ENCODE assay signal across 8 cellular contexts in the genomic region with DNA sequence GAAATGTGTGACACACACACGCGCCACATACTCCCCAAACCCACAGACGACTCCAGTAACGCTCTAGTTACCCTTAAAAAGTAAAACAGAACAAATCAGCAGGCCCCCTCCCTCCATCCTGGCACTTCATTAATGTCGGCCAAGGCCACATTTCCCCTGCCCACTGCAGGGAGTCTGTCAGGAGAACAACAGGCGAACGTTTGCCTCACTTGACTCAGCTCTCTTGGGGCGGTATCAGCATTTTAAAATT. TPM values are rescaled to one million over a fixed set of nuclear protein-coding genes. Genes with fewer than 3 reads are reported as not detected.
DNase-seq lines count a peak whose midpoint lies in the region; ATAC-seq and TF ChIP-seq lines count a peak whose summit lies in the region.

No MANE protein-coding gene starts in this region.

- POLR2A ChIA-PET in AG04449 (lab: Yijun Ruan, JAX), result no interaction called here
- POLR2A ChIA-PET in activated CD8-positive, alpha-beta T cell treated with anti-CD3 and anti-CD28 coated beads, Interleukin-2, amount 10 ng/mL, durations not matched to agents 7 days and 5 days (lab: Charles Lee), result no interaction called here

- no peaks in the 10 kb centered on the region for H3K9me3 ChIP-seq in iPS-20b (ENCODE audit: insufficient read depth, low read depth, low read length)
- no peaks in the 10 kb centered on the region for H3K9me3 ChIP-seq in thoracic aorta

- H3K4me3 Mint-ChIP-seq in activated CD8-positive, alpha-beta T cell treated with anti-CD3 and anti-CD28 coated beads, Interleukin-2, amount 10 ng/mL, durations not matched to agents 7 days and 5 days, result peak overlapping the region; percentile 72

- ATAC-seq in GM21825 (IDR thresholded peaks at IDR 0.05; ENCODE audit: unreplicated experiment), result peak; percentile 1
- no peak for ATAC-seq in activated CD8-positive, alpha-beta T cell treated with anti-CD3 and anti-CD28 coated beads, Interleukin-2, amount 10 ng/mL, durations not matched to agents 7 days and 5 days
- no peak for ATAC-seq in thoracic aorta (ENCODE audit: insufficient number of reproducible peaks, low FRiP score, low read depth)

- peaks cover 35% of the 10 kb centered on the region for H3K27me3 ChIP-seq in iPS-20b (ENCODE audit: insufficient read depth, low read length)
- no peaks in the 10 kb centered on the region for H3K27me3 ChIP-seq in thoracic aorta (replicated peaks; ENCODE audit: insufficient read depth)

- TF ChIP-seq CTCF in AG04449 (IDR thresholded peaks at IDR 0.05; ENCODE audit: insufficient read depth, low read length, missing control alignments) (no peak), thoracic aorta (IDR thresholded peaks at IDR 0.05) (no peak)

- H3K4me3 ChIP-seq in AG04449 (ENCODE audit: low read depth, low read length), result peak overlapping the region; percentile 62
- H3K4me3 ChIP-seq in iPS-20b (ENCODE audit: low read length), result peak overlapping the region; percentile 80
- H3K4me3 ChIP-seq in thoracic aorta, result peak overlapping the region; percentile 84

- peaks cover 25% of the 10 kb centered on the region for H3K4me1 Mint-ChIP-seq in activated CD8-positive, alpha-beta T cell treated with anti-CD3 and anti-CD28 coated beads, Interleukin-2, amount 10 ng/mL, durations not matched to agents 7 days and 5 days (ENCODE audit: low read depth)

- peak overlapping the region; percentile 88 for H3K9ac ChIP-seq in iPS-20b (ENCODE audit: low read depth, low read length)

- H3K27ac ChIP-seq in iPS-20b (ENCODE audit: low read length) (peak overlapping the region; percentile 20), thoracic aorta (peak overlapping the region in 1 of 2 donors; percentile 49)

- H3K36me3 Mint-ChIP-seq in activated CD8-positive, alpha-beta T cell treated with anti-CD3 and anti-CD28 coated beads, Interleukin-2, amount 10 ng/mL, durations not matched to agents 7 days and 5 days (ENCODE audit: low read depth), result no peaks in the 10 kb centered on the region

- CTCF ChIA-PET in AG04449 (lab: Yijun Ruan, JAX), result interaction anchor here (1.2 kb wide), 1 partner anchor 196 kb away, joined by 5 read pairs; no protein-coding TSS in a partner anchor
- CTCF ChIA-PET in activated CD8-positive, alpha-beta T cell treated with anti-CD3 and anti-CD28 coated beads, Interleukin-2, amount 10 ng/mL, durations not matched to agents 7 days and 5 days (lab: Charles Lee), result no interaction called here

- DNase-seq in AG04449 (ENCODE audit: low read depth, low spot score) (no peak), thoracic aorta (ENCODE audit: low spot score) (no peak), amniotic stem cell (lab: John Stamatoyannopoulos, UW) (no peak), NCI-H1436 treated with DMSO at 0.1 percent for 48 hours (lab: John Stamatoyannopoulos, UW) (no peak)
- DNase-seq in activated CD8-positive, alpha-beta T cell treated with anti-CD3 and anti-CD28 coated beads, Interleukin-2, amount 10 ng/mL, durations not matched to agents 7 days and 5 days, result no peak
- DNase-seq in stimulated activated CD4-positive, alpha-beta T cell treated with anti-CD3 and anti-CD28 coated beads, Interleukin-1b, Interleukin-23, amount 100 ng/mL, for 48 hours, result no peak

- H3K4me1 ChIP-seq in iPS-20b (ENCODE audit: insufficient read depth, low read length), result peaks cover 7% of the 10 kb centered on the region; the same call in 1 of the 2 replicates
- H3K4me1 ChIP-seq in thoracic aorta (ENCODE audit: control insufficient read depth in 1 of 2, low read depth in 2 of 2), result peaks cover 5 to 17% of the 10 kb centered on the region in 2 donors

- H3K27me3 Mint-ChIP-seq in activated CD8-positive, alpha-beta T cell treated with anti-CD3 and anti-CD28 coated beads, Interleukin-2, amount 10 ng/mL, durations not matched to agents 7 days and 5 days (ENCODE audit: low read depth), result peaks cover 56% of the 10 kb centered on the region

- no peaks in the 10 kb centered on the region for H3K36me3 ChIP-seq in iPS-20b (ENCODE audit: insufficient read depth, low read depth, low read length)
- no peaks in the 10 kb centered on the region for H3K36me3 ChIP-seq in thoracic aorta

- no peaks in the 10 kb centered on the region for H3K9me3 Mint-ChIP-seq in activated CD8-positive, alpha-beta T cell treated with anti-CD3 and anti-CD28 coated beads, Interleukin-2, amount 10 ng/mL, durations not matched to agents 7 days and 5 days (ENCODE audit: insufficient read depth)

- no peak overlapping the region for H3K27ac Mint-ChIP-seq in activated CD8-positive, alpha-beta T cell treated with anti-CD3 and anti-CD28 coated beads, Interleukin-2, amount 10 ng/mL, durations not matched to agents 7 days and 5 days

RNA-seq across cellular contexts. Expression of gene FHIP1A, which starts 0.7 kb away (rescaled TPM):
- total RNA-seq in activated CD8-positive, alpha-beta T cell treated with anti-CD3 and anti-CD28 coated beads, Interleukin-2, amount 10 ng/mL, durations not matched to agents 7 days and 5 days, result not detected
- total RNA-seq in thoracic aorta, result 10 to 100 TPM in 1 of 2 donors, 1 to 10 TPM in 1; 4.9 to 28.8 TPM

Comparison
In these comparisons a context has a peak if more than half of its experiments do, and no peak if none do; other contexts are left out.
1. RNA of gene FHIP1A, which starts 0.7 kb away (total RNA-seq): 4.9 to 28.8 TPM in thoracic aorta; not detected in activated CD8-positive, alpha-beta T cell treated with anti-CD3 and anti-CD28 coated beads, Interleukin-2, amount 10 ng/mL, durations not matched to agents 7 days and 5 days; every median in the first group is over 4 times any median in the second.
2. Peak in every context shown above with its lines, with median percentiles within 50 percentile points of each other: H3K4me3 ChIP-seq.